In the genomic region with DNA sequence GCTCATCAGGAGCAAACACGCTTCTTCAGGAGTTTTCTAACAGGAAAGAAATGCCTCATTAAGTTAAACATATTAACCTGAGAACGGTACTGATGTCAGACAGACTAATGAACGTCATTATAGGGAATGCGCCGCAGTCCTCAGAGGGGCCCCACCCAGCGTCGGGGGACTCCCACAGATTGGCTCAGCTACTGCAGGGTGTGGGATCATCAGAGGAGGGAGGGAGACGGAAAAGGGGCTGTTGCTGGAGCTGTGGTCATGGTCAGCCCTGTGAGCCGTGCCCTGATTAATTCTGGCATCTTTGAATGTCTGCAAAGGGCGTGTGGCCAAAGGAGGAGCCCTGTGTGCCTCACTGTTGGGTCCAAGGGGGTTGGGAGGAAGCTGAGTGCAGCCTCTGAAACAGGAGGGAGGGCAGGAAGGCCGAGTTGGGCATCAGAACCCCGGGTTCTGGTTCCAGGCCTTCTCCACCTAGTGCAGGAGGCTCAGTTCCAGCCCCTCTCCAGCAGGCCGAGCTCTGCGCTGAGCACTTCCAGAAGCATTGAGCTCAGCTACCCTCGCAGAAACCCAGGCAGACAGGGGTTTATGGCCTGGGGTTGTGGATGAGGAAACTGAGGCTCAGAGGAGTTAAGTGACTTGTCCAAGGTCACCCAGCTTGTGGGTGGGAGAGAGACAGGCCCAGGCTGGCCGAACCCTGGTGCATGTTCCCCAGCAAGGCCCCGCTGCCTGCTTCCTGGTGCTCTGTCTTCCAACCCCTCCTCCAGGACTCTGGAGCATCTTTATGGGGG, we compare ENCODE assay signal across 28 cellular contexts.
DNase-seq lines count a peak whose midpoint lies in the region; ATAC-seq and TF ChIP-seq lines count a peak whose summit lies in the region.
"Had no signal": no experiment of that assay in that cellular context is flagged by ENCODE, and none has a peak within 500 bp of the region (broad histone marks: within the 10 kb centered on the region; RNA-seq: fewer than 3 reads in every experiment).

No MANE protein-coding gene starts in this region.

- H3K4me3 ChIP-seq in mammary epithelial cell (replicated peaks in 1 of 3; ENCODE audit: insufficient read depth in 1 of 3, low read depth in 2 of 3, low read length in 3 of 3), result no peak overlapping the region
- H3K4me3 ChIP-seq in fibroblast of lung (replicated peaks in 1 of 4; ENCODE audit: control extremely low read depth in 1 of 4, insufficient read depth in 1 of 4, low read depth in 3 of 4, low read length in 4 of 4), result no peak overlapping the region
- H3K4me3 ChIP-seq: breast epithelium, esophagus muscularis mucosa, GM12878, spleen, transverse colon had no signal

- dilution Hi-C loops in mammary epithelial cell (cut with HindIII; ENCODE audit: low sequenced_read_pairs), result no loop called here

- H3K9ac ChIP-seq in mammary epithelial cell (ENCODE audit: insufficient read depth, low read length) (no peak overlapping the region), fibroblast of lung (ENCODE audit: insufficient read depth, low read length) (no peak overlapping the region)

- H3K9me3 Mint-ChIP-seq in MCF 10A (ENCODE audit: unreplicated experiment), result peaks cover 7% of the 10 kb centered on the region
- peaks cover 3% of the 10 kb centered on the region for H3K9me3 Mint-ChIP-seq in activated CD4-positive, alpha-beta T cell treated with anti-CD3 and anti-CD28 coated beads, Interleukin-2, amount 10 ng/mL, durations not matched to agents 24 days and 14 days
- H3K9me3 Mint-ChIP-seq: CD4-positive, alpha-beta T cell had no signal

- no peak overlapping the region for H3K27ac Mint-ChIP-seq in MCF 10A (ENCODE audit: low read depth, unreplicated experiment)
- no peak overlapping the region for H3K27ac Mint-ChIP-seq in activated CD4-positive, alpha-beta T cell treated with anti-CD3 and anti-CD28 coated beads, Interleukin-2, amount 10 ng/mL, durations not matched to agents 24 days and 14 days
- H3K27ac Mint-ChIP-seq: activated T-helper 17 cell treated with anti-CD3 and anti-CD28 coated beads, Interleukin-2, amount 50 U/mL, for 72 hours; CD4-positive, alpha-beta T cell; WTC11 had no signal

- no peak overlapping the region for H3K4me2 ChIP-seq in mammary epithelial cell (ENCODE audit: insufficient read depth, low read depth, low read length)
- no peak overlapping the region for H3K4me2 ChIP-seq in fibroblast of lung (ENCODE audit: extremely low read depth, insufficient read depth, low read length)

- H3K36me3 ChIP-seq in mammary epithelial cell (ENCODE audit: insufficient read depth, low read length) (no peaks in the 10 kb centered on the region), fibroblast of lung (ENCODE audit: control insufficient read depth, insufficient read depth, low read length) (no peaks in the 10 kb centered on the region)
- H3K36me3 ChIP-seq: breast epithelium, esophagus muscularis mucosa, spleen, transverse colon had no signal

- H3K9me3 ChIP-seq in mammary epithelial cell (replicated peaks; ENCODE audit: insufficient read depth, low read length), result peaks cover 13% of the 10 kb centered on the region
- no peaks in the 10 kb centered on the region for H3K9me3 ChIP-seq in fibroblast of lung (ENCODE audit: control insufficient read depth, insufficient read depth, low read depth, low read length)
- H3K9me3 ChIP-seq: breast epithelium, esophagus muscularis mucosa, spleen, transverse colon had no signal

- no peaks in the 10 kb centered on the region for H4K20me1 ChIP-seq in mammary epithelial cell (ENCODE audit: insufficient read depth, low read length)
- no peaks in the 10 kb centered on the region for H4K20me1 ChIP-seq in fibroblast of lung (ENCODE audit: control insufficient read depth, extremely low read depth, insufficient read depth, low read length)

- TF ChIP-seq CTCF in mammary epithelial cell (conservative IDR thresholded peaks at IDR 0.05 in 1 of 2, IDR thresholded peaks at IDR 0.05 in 1 of 2; ENCODE audit: extremely low read depth in 1 of 2, insufficient read depth in 1 of 2, low read depth in 1 of 2, low read length in 2 of 2) (no peak), MCF 10A (IDR thresholded peaks at IDR 0.05; ENCODE audit: unreplicated experiment) (no peak), fibroblast of lung (conservative IDR thresholded peaks at IDR 0.05 in 1 of 2, IDR thresholded peaks at IDR 0.05 in 1 of 2; ENCODE audit: low read depth in 1 of 2, low read length in 2 of 2) (no peak)

- CTCF ChIA-PET in mammary epithelial cell (lab: Charles Lee; ENCODE audit: low non-redundant PET), result no interaction called here
- CTCF ChIA-PET in MCF 10A (lab: Yijun Ruan, JAX), result no interaction called here

- intact Hi-C loops in mammary epithelial cell (cut with micrococcal nuclease) (loop anchor here (5.0 kb wide), 1 partner anchor 57 kb away; no protein-coding TSS in a partner anchor), MCF 10A (cut with micrococcal nuclease) (no loop called here), sciatic nerve (cut with DNase I) (no loop called here)
- intact Hi-C loops in activated CD4-positive, alpha-beta T cell treated with anti-CD3 and anti-CD28 coated beads, Interleukin-2, amount 10 ng/mL, durations not matched to agents 24 days and 14 days (cut with micrococcal nuclease), result no loop called here

- H3K27me3 Mint-ChIP-seq in MCF 10A (ENCODE audit: insufficient read depth, unreplicated experiment), result no peaks in the 10 kb centered on the region
- H3K27me3 Mint-ChIP-seq in activated CD4-positive, alpha-beta T cell treated with anti-CD3 and anti-CD28 coated beads, Interleukin-2, amount 10 ng/mL, durations not matched to agents 24 days and 14 days, result peaks cover 8% of the 10 kb centered on the region

- H3K36me3 Mint-ChIP-seq in MCF 10A (ENCODE audit: insufficient read depth, unreplicated experiment), result no peaks in the 10 kb centered on the region
- H3K36me3 Mint-ChIP-seq in activated CD4-positive, alpha-beta T cell treated with anti-CD3 and anti-CD28 coated beads, Interleukin-2, amount 10 ng/mL, durations not matched to agents 24 days and 14 days (ENCODE audit: low read depth), result no peaks in the 10 kb centered on the region
- H3K36me3 Mint-ChIP-seq: WTC11 had no signal

- POLR2A ChIA-PET in MCF 10A (lab: Yijun Ruan, JAX), result interaction anchor here (0.5 kb wide), 1 partner anchor 65 kb away, joined by 3 read pairs; no protein-coding TSS in a partner anchor

- peak; percentile 51 for ATAC-seq in sciatic nerve
- ATAC-seq in HG03432 (IDR thresholded peaks at IDR 0.05; ENCODE audit: unreplicated experiment), result no peak
- ATAC-seq: activated T-helper 17 cell treated with anti-CD3 and anti-CD28 coated beads, Interleukin-2, amount 50 U/mL, for 72 hours; GM12878; WTC11 had no signal

- 77% methylated on average over 11 of the region's 17 CpGs for WGBS in mammary epithelial cell (ENCODE audit: low coverage, missing lambda C conversion rate)

- DNase-seq in mammary epithelial cell, result no peak
- no peak for DNase-seq in MCF 10A (ENCODE audit: unreplicated experiment)
- peak; percentile 20 to 75 for DNase-seq in fibroblast of lung (ENCODE audit: low read depth in 2 of 2)
- peak; percentile 95 for DNase-seq in kidney tubule cell (ENCODE audit: low spot score)
- no peak for DNase-seq in sciatic nerve (ENCODE audit: low spot score)
- no peak for DNase-seq in activated CD4-positive, alpha-beta T cell treated with anti-CD3 and anti-CD28 coated beads, Interleukin-2, amount 10 ng/mL, durations not matched to agents 24 days and 14 days
- no peak for DNase-seq in hypothalamus (lab: John Stamatoyannopoulos, UW)
- DNase-seq: activated CD8-positive, alpha-beta memory T cell treated with anti-CD3 and anti-CD28 coated beads, Interleukin-2, amount 50 U/mL, for 4 hours; activated naive CD4-positive, alpha-beta T cell treated with anti-CD3 and anti-CD28 coated beads, Interleukin-2, amount 50 U/mL, for 16 hours; AML-193; amniotic stem cell; CD4-positive, alpha-beta T cell; effector CD8-positive, alpha-beta T cell; EL; IMR-90; NCI-H187 treated with DMSO at 0.1 percent for 48 hours; NCI-H526; nucleus accumbens; SIG-M5; spleen; T1000; transverse colon had no signal

- H3K4me1 ChIP-seq in mammary epithelial cell (ENCODE audit: insufficient read depth, low read length), result peaks cover 47% of the 10 kb centered on the region
- no peaks in the 10 kb centered on the region for H3K4me1 ChIP-seq in fibroblast of lung (ENCODE audit: control insufficient read depth, extremely low read depth, insufficient read depth, low read length)
- H3K4me1 ChIP-seq: breast epithelium, esophagus muscularis mucosa, spleen, transverse colon had no signal

- no peak overlapping the region for H3K4me3 Mint-ChIP-seq in MCF 10A (ENCODE audit: unreplicated experiment)
- no peak overlapping the region for H3K4me3 Mint-ChIP-seq in activated CD4-positive, alpha-beta T cell treated with anti-CD3 and anti-CD28 coated beads, Interleukin-2, amount 10 ng/mL, durations not matched to agents 24 days and 14 days
- H3K4me3 Mint-ChIP-seq: activated T-helper 17 cell treated with anti-CD3 and anti-CD28 coated beads, Interleukin-2, amount 50 U/mL, for 72 hours; CD4-positive, alpha-beta T cell; WTC11 had no signal

- H3K79me2 ChIP-seq in mammary epithelial cell (ENCODE audit: insufficient read depth, low read length), result no peaks in the 10 kb centered on the region
- H3K79me2 ChIP-seq in fibroblast of lung (ENCODE audit: control insufficient read depth, insufficient read depth, low read length), result no peaks in the 10 kb centered on the region

- H3K27me3 ChIP-seq in mammary epithelial cell (ENCODE audit: insufficient read depth, low read length), result no peaks in the 10 kb centered on the region
- H3K27me3 ChIP-seq in fibroblast of lung (ENCODE audit: control insufficient read depth, insufficient read depth, low read length), result no peaks in the 10 kb centered on the region

- BruUV-seq in mammary epithelial cell (replicated peaks; lab: Mats Ljungman, UMichigan) (no TSS peak), MCF 10A (replicated peaks; lab: Mats Ljungman, UMichigan) (no TSS peak)

- H2AFZ ChIP-seq in mammary epithelial cell (ENCODE audit: low read depth, low read length) (no peak overlapping the region), fibroblast of lung (ENCODE audit: low read length) (no peak overlapping the region)

- in situ Hi-C loops in mammary epithelial cell (cut with MboI; ENCODE audit: low sequenced_read_pairs in 2 of 2), result no loop called here

- H3K27ac ChIP-seq in mammary epithelial cell (ENCODE audit: insufficient read depth, low read depth, low read length) (peak overlapping the region; percentile 21), fibroblast of lung (ENCODE audit: insufficient read depth, low read length) (no peak overlapping the region)
- H3K27ac ChIP-seq: breast epithelium, esophagus muscularis mucosa, spleen, transverse colon had no signal

- peaks cover 22% of the 10 kb centered on the region for H3K4me1 Mint-ChIP-seq in MCF 10A (ENCODE audit: insufficient read depth, unreplicated experiment)
- no peaks in the 10 kb centered on the region for H3K4me1 Mint-ChIP-seq in activated CD4-positive, alpha-beta T cell treated with anti-CD3 and anti-CD28 coated beads, Interleukin-2, amount 10 ng/mL, durations not matched to agents 24 days and 14 days
- H3K4me1 Mint-ChIP-seq: activated T-helper 17 cell treated with anti-CD3 and anti-CD28 coated beads, Interleukin-2, amount 50 U/mL, for 72 hours had no signal

Comparison
In these comparisons a context has a peak if more than half of its experiments do, and no peak if none do; other contexts are left out.
1. DNase-seq: peak in fibroblast of lung (2 of 2) and kidney tubule cell (single experiment); none in mammary epithelial cell (single experiment), MCF 10A (single experiment), sciatic nerve (single experiment), activated CD4-positive, alpha-beta T cell treated with anti-CD3 and anti-CD28 coated beads, Interleukin-2, amount 10 ng/mL, durations not matched to agents 24 days and 14 days (single experiment) and hypothalamus (0 of 51).